Comparison of ENCODE assay signal across 1 cellular context in genomic region chr6:57047859-57048258, GRCh38.
TF ChIP-seq lines count a peak whose summit lies in the region.

No MANE protein-coding gene starts in this region.

TF ChIP-seq in GM12878, 131 proteins besides CTCF, POLR2A, EP300 and RAD21:
- TF ChIP-seq SKIL (IDR thresholded peaks at IDR 0.05; ENCODE audit: low read depth, poor library complexity, severe bottlenecking): peak; percentile 36
